ENCODE assay signal across 7 cellular contexts in genomic region chr5:41869739-41870620, GRCh38. TPM values are rescaled to one million over a fixed set of nuclear protein-coding genes. Genes with fewer than 3 reads are reported as not detected.
DNase-seq lines count a peak whose midpoint lies in the region; ATAC-seq and TF ChIP-seq lines count a peak whose summit lies in the region.

OXCT1 (minus strand) TSS chr5:41870425; CDS start chr5:41870358, 67 bp downstream.

- ATAC-seq in GM18511 (IDR thresholded peaks at IDR 0.05; ENCODE audit: unreplicated experiment) (peak; percentile 92), HG02973 (IDR thresholded peaks at IDR 0.05; ENCODE audit: unreplicated experiment) (peak; percentile 95)

- no peaks in the 10 kb centered on the region for H3K27me3 ChIP-seq in sigmoid colon

- TF ChIP-seq CTCF in astrocyte of the spinal cord (IDR thresholded peaks at IDR 0.05; ENCODE audit: low read depth, low read length) (no peak), sigmoid colon (IDR thresholded peaks at IDR 0.05) (no peak)

- in situ Hi-C loops in astrocyte of the spinal cord (cut with HindIII; ENCODE audit: low sequenced_read_pairs), result no loop called here

- intact Hi-C loops in sigmoid colon (cut with DNase I), result loop anchor here (1.0 to 2.0 kb wide), 2 partner anchors 34 to 55 kb away; partner anchors contain the start of genes FBXO4 and RIMOC1

- TF ChIP-seq POLR2A in sigmoid colon (IDR thresholded peaks at IDR 0.05), result peak; percentile 69 to 86

- no peaks in the 10 kb centered on the region for H3K9me3 ChIP-seq in sigmoid colon

- H3K36me3 ChIP-seq in sigmoid colon, result peaks cover 0 to 5% (median 0%) of the 10 kb centered on the region in 4 donors

- peak; percentile 74 to 86 for DNase-seq in NCI-H1930 (lab: John Stamatoyannopoulos, UW)
- peak; percentile 92 for DNase-seq in T-helper 9 cell
- DNase-seq in astrocyte of the spinal cord (ENCODE audit: low read depth, low spot score), result peak; percentile 87
- peak; percentile 49 for DNase-seq in iPS DF 4.7 (ENCODE audit: extremely low read depth, low spot score)
- peak; percentile 93 for DNase-seq in sigmoid colon

- H3K4me3 ChIP-seq in astrocyte of the spinal cord (ENCODE audit: low read depth, low read length) (peak within 1 kb of the TSS; percentile 89), sigmoid colon (peak within 1 kb of the TSS; percentile 65 to 83 (median 80))

- peak in 1 of 4 donors; percentile 19 for TF ChIP-seq EP300 in sigmoid colon (IDR thresholded peaks at IDR 0.05)

- 0% methylated on average over 81 of the region's 81 CpGs for WGBS in sigmoid colon, 2 donors

- H3K4me1 ChIP-seq in sigmoid colon, result peaks cover 0 to 33% (median 20%) of the 10 kb centered on the region in 4 donors

- peak within 1 kb of the TSS; percentile 93 to 98 (median 94) for H3K27ac ChIP-seq in sigmoid colon

RNA-seq across cellular contexts. Expression of gene OXCT1, which starts in this region (rescaled TPM):
- 10 to 100 TPM; 24.2 to 35.0 (median 33.2) TPM for total RNA-seq in sigmoid colon
- 10 to 100 TPM in 2 of 3 donors, 1 to 10 TPM in 1; 6.6 to 26.1 (median 10.9) TPM for polyA plus RNA-seq in sigmoid colon

Comparison
In these comparisons a context has a peak if more than half of its experiments do, and no peak if none do; other contexts are left out.
1. Peak in every context shown above with its lines: DNase-seq, ATAC-seq, H3K4me3 ChIP-seq and H3K27ac ChIP-seq.